ENCODE assay signal across 20 cellular contexts in genomic region chr7:78172138-78172887, GRCh38.
DNase-seq lines count a peak whose midpoint lies in the region; ATAC-seq, FAIRE-seq and TF ChIP-seq lines count a peak whose summit lies in the region.
"Had no signal": no experiment of that assay in that cellular context is flagged by ENCODE, and none has a peak within 500 bp of the region (broad histone marks: within the 10 kb centered on the region; RNA-seq: fewer than 3 reads in every experiment).

No MANE protein-coding gene starts in this region.

- WGBS in mesendoderm (ENCODE audit: extremely low coverage, insufficient coverage, low lambda C conversion rate) = no CpG with 5 or more reads among the region's 7 CpGs
- WGBS in SK-N-SH (ENCODE audit: low lambda C conversion rate) = 84% methylated on average over 7 of the region's 7 CpGs

- H3K36me3 Mint-ChIP-seq in astrocyte (ENCODE audit: low read depth, unreplicated experiment) (no peaks in the 10 kb centered on the region), osteocyte (ENCODE audit: unreplicated experiment) (no peaks in the 10 kb centered on the region)
- H3K36me3 Mint-ChIP-seq: activated naive CD4-positive, alpha-beta T cell treated with anti-CD3 and anti-CD28 coated beads, Interleukin-2, amount 50 U/mL, for 72 hours had no signal

- H2AFZ ChIP-seq in astrocyte (ENCODE audit: low read depth, low read length) (peak overlapping the region; percentile 45), SK-N-SH (ENCODE audit: low read depth) (no peak overlapping the region)

- H3K4me1 ChIP-seq in astrocyte (ENCODE audit: insufficient read depth, low read length) (no peaks in the 10 kb centered on the region), mesendoderm (ENCODE audit: control insufficient read depth, low read depth, low read length) (peaks cover 15% of the 10 kb centered on the region), SK-N-SH (ENCODE audit: control insufficient read depth in 1 of 2, insufficient read depth in 2 of 2, low read depth in 1 of 2, low read length in 1 of 2) (no peaks in the 10 kb centered on the region)
- H3K4me1 ChIP-seq: pancreas had no signal

- H3K4me1 Mint-ChIP-seq in astrocyte (ENCODE audit: low read depth, unreplicated experiment) (peaks cover 2% of the 10 kb centered on the region), osteocyte (ENCODE audit: unreplicated experiment) (no peaks in the 10 kb centered on the region)

- no peak overlapping the region for H3K4ac ChIP-seq in mesendoderm (ENCODE audit: low read depth, low read length)

- no peaks in the 10 kb centered on the region for H3K79me2 ChIP-seq in astrocyte (ENCODE audit: insufficient read depth, low read length)
- no peaks in the 10 kb centered on the region for H3K79me2 ChIP-seq in mesendoderm (ENCODE audit: control insufficient read depth, insufficient read depth, low read length)
- H3K79me2 ChIP-seq in SK-N-SH (ENCODE audit: insufficient read depth) = no peaks in the 10 kb centered on the region

- H4K20me1 ChIP-seq in astrocyte (ENCODE audit: insufficient read depth, low read length) (no peaks in the 10 kb centered on the region), SK-N-SH (ENCODE audit: insufficient read depth) (no peaks in the 10 kb centered on the region)

- H3K4me3 Mint-ChIP-seq in astrocyte (ENCODE audit: unreplicated experiment) = no peak overlapping the region
- no peak overlapping the region for H3K4me3 Mint-ChIP-seq in osteocyte (ENCODE audit: unreplicated experiment)
- H3K4me3 Mint-ChIP-seq: activated T-cell treated with anti-CD3 and anti-CD28 coated beads, Interleukin-2, amount 50 U/mL, for 24 hours had no signal

- no peaks in the 10 kb centered on the region for H3K9me2 ChIP-seq in SK-N-SH

- DNase-seq in NCI-H2107 treated with DMSO at 0.1 percent for 48 hours (lab: John Stamatoyannopoulos, UW; ENCODE audit: unreplicated experiment) (peak; percentile 10), NCI-H2107 (lab: John Stamatoyannopoulos, UW) (no peak), astrocyte (ENCODE audit: low read depth) (no peak), mesendoderm (peak; percentile 33), SK-N-SH (no peak), osteocyte (ENCODE audit: extremely low spot score, unreplicated experiment) (no peak)
- DNase-seq: 8988T; activated T-cell treated with anti-CD3 and anti-CD28 coated beads, Interleukin-2, amount 50 U/mL, for 24 hours; effector memory CD4-positive, alpha-beta T cell; left cardiac atrium; NCI-H1436; NCI-H524; pancreas had no signal

- POLR2A ChIA-PET in SK-N-SH (lab: Yijun Ruan, JAX) = no interaction called here

- no peak overlapping the region for H3K4me2 ChIP-seq in astrocyte (ENCODE audit: low read length)
- no peak overlapping the region for H3K4me2 ChIP-seq in mesendoderm (ENCODE audit: low read length)
- H3K4me2 ChIP-seq in SK-N-SH = no peak overlapping the region

- H3K9ac ChIP-seq in astrocyte (ENCODE audit: low read length) = no peak overlapping the region
- no peak overlapping the region for H3K9ac ChIP-seq in mesendoderm (ENCODE audit: low read length)
- H3K9ac ChIP-seq in SK-N-SH = no peak overlapping the region

- no peak for ATAC-seq in GM19467 (IDR thresholded peaks at IDR 0.05; ENCODE audit: unreplicated experiment)
- ATAC-seq in GM21526 (IDR thresholded peaks at IDR 0.05; ENCODE audit: low FRiP score, unreplicated experiment) = no peak
- ATAC-seq: activated naive CD4-positive, alpha-beta T cell treated with anti-CD3 and anti-CD28 coated beads, Interleukin-2, amount 50 U/mL, for 72 hours; left cardiac atrium; pancreas; SK-N-SH treated with all-trans-retinoic acid at 6 μM for 48 hours had no signal

- no peak overlapping the region for H3K23ac ChIP-seq in mesendoderm (ENCODE audit: low read length)

- no peak overlapping the region for H4K5ac ChIP-seq in mesendoderm (ENCODE audit: low read length)

- H3K27ac ChIP-seq in astrocyte (ENCODE audit: low read depth, low read length) (no peak overlapping the region), mesendoderm (ENCODE audit: low read depth, low read length) (peak overlapping the region; percentile 49), SK-N-SH (ENCODE audit: low read depth in 2 of 2, low read length in 1 of 2) (no peak overlapping the region)
- H3K27ac ChIP-seq: cardiac muscle cell, pancreas, tibial nerve had no signal

- CTCF ChIA-PET in SK-N-SH (lab: Yijun Ruan, JAX) = interaction anchor here (0.6 to 1.5 kb wide), 2 partner anchors 66 to 89 kb away, joined by 3 read pairs; no protein-coding TSS in a partner anchor

- H3K4me3 ChIP-seq in astrocyte (ENCODE audit: insufficient read depth, low read depth, low read length) (no peak overlapping the region), mesendoderm (ENCODE audit: low read length) (no peak overlapping the region), SK-N-SH (ENCODE audit: low read depth in 2 of 2, low read length in 1 of 2) (no peak overlapping the region)
- H3K4me3 ChIP-seq: cardiac muscle cell, pancreas, tibial nerve had no signal

- no peaks in the 10 kb centered on the region for H3K27me3 Mint-ChIP-seq in astrocyte (ENCODE audit: low read depth, unreplicated experiment)
- H3K27me3 Mint-ChIP-seq in osteocyte (ENCODE audit: unreplicated experiment) = no peaks in the 10 kb centered on the region

- H3K79me1 ChIP-seq in mesendoderm (ENCODE audit: low read length) = no peaks in the 10 kb centered on the region

- no peak overlapping the region for H2AK5ac ChIP-seq in mesendoderm (ENCODE audit: low read length)

- no peak for TF ChIP-seq EP300 in SK-N-SH (IDR thresholded peaks at IDR 0.05; ENCODE audit: borderline replicate concordance in 1 of 2, low read depth in 1 of 2, low read length in 1 of 2)

- H2BK5ac ChIP-seq in mesendoderm (ENCODE audit: low read length) = no peak overlapping the region

- H3K27ac Mint-ChIP-seq in astrocyte (ENCODE audit: unreplicated experiment) = no peak overlapping the region
- no peak overlapping the region for H3K27ac Mint-ChIP-seq in osteocyte (ENCODE audit: unreplicated experiment)
- H3K27ac Mint-ChIP-seq: activated naive CD4-positive, alpha-beta T cell treated with anti-CD3 and anti-CD28 coated beads, Interleukin-2, amount 50 U/mL, for 72 hours; activated T-cell treated with anti-CD3 and anti-CD28 coated beads, Interleukin-2, amount 50 U/mL, for 24 hours had no signal

- no peaks in the 10 kb centered on the region for H3F3A ChIP-seq in SK-N-SH (replicated peaks; ENCODE audit: insufficient read depth)

- no peak overlapping the region for H4K8ac ChIP-seq in mesendoderm (ENCODE audit: low read depth, low read length)

- no peak overlapping the region for H3K56ac ChIP-seq in mesendoderm (ENCODE audit: low read length)

- no peaks in the 10 kb centered on the region for H3K9me3 ChIP-seq in astrocyte (ENCODE audit: insufficient read depth, low read depth, low read length)
- H3K9me3 ChIP-seq in SK-N-SH = no peaks in the 10 kb centered on the region
- H3K9me3 ChIP-seq: pancreas, tibial nerve had no signal

- H3K9me3 Mint-ChIP-seq in astrocyte (ENCODE audit: unreplicated experiment) = no peaks in the 10 kb centered on the region
- H3K9me3 Mint-ChIP-seq in osteocyte (ENCODE audit: unreplicated experiment) = no peaks in the 10 kb centered on the region
- H3K9me3 Mint-ChIP-seq: activated naive CD4-positive, alpha-beta T cell treated with anti-CD3 and anti-CD28 coated beads, Interleukin-2, amount 50 U/mL, for 72 hours; activated T-cell treated with anti-CD3 and anti-CD28 coated beads, Interleukin-2, amount 50 U/mL, for 24 hours had no signal

- H3K18ac ChIP-seq in mesendoderm (ENCODE audit: low read length) = no peak overlapping the region

- TF ChIP-seq CTCF in astrocyte (IDR thresholded peaks at IDR 0.05; ENCODE audit: insufficient read depth, low read depth, low read length) (no peak), SK-N-SH (IDR thresholded peaks at IDR 0.05) (no peak), osteocyte (IDR thresholded peaks at IDR 0.05) (no peak)

- H2BK15ac ChIP-seq in mesendoderm (replicated peaks; ENCODE audit: low read depth) = no peak overlapping the region

- TF ChIP-seq RAD21 in SK-N-SH (IDR thresholded peaks at IDR 0.05; ENCODE audit: low read length) = no peak

- H3K27me3 ChIP-seq in astrocyte (ENCODE audit: insufficient read depth, low read length) = no peaks in the 10 kb centered on the region
- no peaks in the 10 kb centered on the region for H3K27me3 ChIP-seq in mesendoderm (ENCODE audit: insufficient read depth, low read length, poor library complexity)
- H3K27me3 ChIP-seq in SK-N-SH (ENCODE audit: insufficient read depth) = no peaks in the 10 kb centered on the region
- H3K27me3 ChIP-seq: cardiac muscle cell, pancreas, tibial nerve had no signal

- H2BK120ac ChIP-seq in mesendoderm (ENCODE audit: low read depth, low read length) = no peak overlapping the region

- FAIRE-seq in astrocyte (lab: Jason Lieb, UNC) = no peak
- FAIRE-seq: pancreas, TTC549 had no signal

- H3K36me3 ChIP-seq in astrocyte (ENCODE audit: insufficient read depth, low read length) = no peaks in the 10 kb centered on the region
- H3K36me3 ChIP-seq in mesendoderm (ENCODE audit: control insufficient read depth, insufficient read depth, low read length) = no peaks in the 10 kb centered on the region
- no peaks in the 10 kb centered on the region for H3K36me3 ChIP-seq in SK-N-SH (replicated peaks in 1 of 2; ENCODE audit: control insufficient read depth in 1 of 2, insufficient read depth in 2 of 2, low read length in 1 of 2)
- H3K36me3 ChIP-seq: cardiac muscle cell, pancreas had no signal

TF ChIP-seq in SK-N-SH, 30 proteins besides CTCF, POLR2A, EP300 and RAD21:
- TF ChIP-seq TAF1 (IDR thresholded peaks at IDR 0.05; ENCODE audit: borderline replicate concordance, low read depth, low read length) = no peak
- TF ChIP-seq NFIC (IDR thresholded peaks at IDR 0.05; ENCODE audit: borderline replicate concordance) = no peak
- no peak for TF ChIP-seq MEF2A (IDR thresholded peaks at IDR 0.05; ENCODE audit: borderline replicate concordance, low read depth)
- TF ChIP-seq TCF12 (IDR thresholded peaks at IDR 0.05) = no peak
- no peak for TF ChIP-seq NRF1 (IDR thresholded peaks at IDR 0.05; ENCODE audit: low read depth, low read length)
- no peak for TF ChIP-seq ZBTB33 (IDR thresholded peaks at IDR 0.05; ENCODE audit: borderline replicate concordance, low read depth)

Comparison
In these comparisons a context has a peak if more than half of its experiments do, and no peak if none do; other contexts are left out.
1. DNase-seq: peak in NCI-H2107 treated with DMSO at 0.1 percent for 48 hours (single experiment) and mesendoderm (single experiment); none in NCI-H2107 (single experiment), astrocyte (single experiment), SK-N-SH (single experiment) and osteocyte (single experiment).